ENCODE assay signal across 17 cellular contexts in the genomic region with DNA sequence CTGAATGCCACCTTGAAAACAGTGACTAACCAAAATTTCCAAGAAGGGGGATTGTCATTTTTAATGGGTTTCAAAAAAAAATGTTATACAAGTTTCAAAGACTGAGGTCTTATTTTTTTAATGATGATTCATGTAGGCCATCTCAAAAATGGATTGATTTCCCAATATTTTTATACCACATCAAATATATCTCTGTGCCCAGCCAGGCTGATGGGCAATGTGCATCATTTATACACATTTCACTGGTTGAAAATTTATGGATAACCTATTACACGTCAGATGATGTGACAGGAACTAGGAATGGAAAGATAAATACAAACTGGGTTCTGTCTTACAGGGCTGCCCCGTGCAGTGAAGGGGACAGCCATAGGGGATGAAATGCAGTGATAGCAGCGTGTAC.
DNase-seq lines count a peak whose midpoint lies in the region; ATAC-seq and TF ChIP-seq lines count a peak whose summit lies in the region.
"Had no signal": no experiment of that assay in that cellular context is flagged by ENCODE, and none has a peak within 500 bp of the region (broad histone marks: within the 10 kb centered on the region; RNA-seq: fewer than 3 reads in every experiment).

No MANE protein-coding gene starts in this region.

- H3K23me2 ChIP-seq in H9 (ENCODE audit: insufficient read length, low read depth, low read length, poor library complexity, severe bottlenecking): no peaks in the 10 kb centered on the region

- H2BK120ac ChIP-seq in mesendoderm (ENCODE audit: low read depth, low read length): no peak overlapping the region
- no peak overlapping the region for H2BK120ac ChIP-seq in H9 (ENCODE audit: low read depth, low read length, poor library complexity, severe bottlenecking)

- H4K91ac ChIP-seq in H9 (ENCODE audit: insufficient read length, low read depth, low read length): no peak overlapping the region

- H3K9me3 ChIP-seq in HCT116 (ENCODE audit: control insufficient read depth in 1 of 2, insufficient read depth in 1 of 2, low read depth in 1 of 2, low read length in 2 of 2) (peaks cover 0 to 10% of the 10 kb centered on the region in 2 experiments; a peak in 1 of 4 replicates), H9 (ENCODE audit: control insufficient read depth, low read depth, low read length) (no peaks in the 10 kb centered on the region)
- H3K9me3 ChIP-seq: BE2C, HAP-1 had no signal

- H2AFZ ChIP-seq in HCT116 (ENCODE audit: low read depth, low read length, poor library complexity, severe bottlenecking) (peak overlapping the region; percentile 65), H9 (ENCODE audit: low read length) (no peak overlapping the region)

- H3K36me3 ChIP-seq in HCT116 (ENCODE audit: control insufficient read depth in 1 of 2, insufficient read depth in 2 of 2, low read length in 2 of 2) (no peaks in the 10 kb centered on the region), mesendoderm (ENCODE audit: control insufficient read depth, insufficient read depth, low read length) (no peaks in the 10 kb centered on the region)
- H3K36me3 ChIP-seq: BE2C, HAP-1 had no signal

- H3K4me3 ChIP-seq in HCT116 (replicated peaks in 1 of 2; ENCODE audit: low read depth in 1 of 2, low read length in 2 of 2) (no peak overlapping the region), mesendoderm (ENCODE audit: low read length) (no peak overlapping the region)
- H3K4me3 ChIP-seq: HAP-1, K562 had no signal

- H2BK15ac ChIP-seq in mesendoderm (replicated peaks; ENCODE audit: low read depth) (no peak overlapping the region), H9 (ENCODE audit: low read depth, low read length) (no peak overlapping the region)

- no peak overlapping the region for H2BK20ac ChIP-seq in H9 (ENCODE audit: low read depth, low read length, poor library complexity, severe bottlenecking)

- H3K9me2 ChIP-seq in HCT116 (ENCODE audit: insufficient read depth): no peaks in the 10 kb centered on the region

- no peak overlapping the region for H3K23ac ChIP-seq in mesendoderm (ENCODE audit: low read length)
- no peak overlapping the region for H3K23ac ChIP-seq in H9 (ENCODE audit: insufficient read length, low read depth, low read length)

- ATAC-seq in activated naive CD8-positive, alpha-beta T cell treated with anti-CD3 and anti-CD28 coated beads, Interleukin-2, amount 50 U/mL, for 24 hours: no peak
- ATAC-seq in HCT116: peak; percentile 12
- ATAC-seq in activated CD8-positive, alpha-beta T cell treated with anti-CD3 and anti-CD28 coated beads, Interleukin-2, amount 10 ng/mL, durations not matched to agents 7 days and 5 days: no peak
- ATAC-seq: K562 had no signal

- H3K56ac ChIP-seq in mesendoderm (ENCODE audit: low read length) (no peak overlapping the region), H9 (ENCODE audit: insufficient read length, low read depth, low read length) (no peak overlapping the region)

- H3K27me3 ChIP-seq in HCT116 (ENCODE audit: insufficient read depth, low read length) (no peaks in the 10 kb centered on the region), mesendoderm (ENCODE audit: insufficient read depth, low read length, poor library complexity) (no peaks in the 10 kb centered on the region), H9 (ENCODE audit: insufficient read depth, low read length) (no peaks in the 10 kb centered on the region)
- H3K27me3 ChIP-seq: BE2C had no signal

- H2BK5ac ChIP-seq in mesendoderm (ENCODE audit: low read length): no peak overlapping the region
- H2BK5ac ChIP-seq in H9 (ENCODE audit: insufficient read length, low read length): no peak overlapping the region

- H4K8ac ChIP-seq in mesendoderm (ENCODE audit: low read depth, low read length) (no peak overlapping the region), H9 (replicated peaks; ENCODE audit: insufficient read length, low read depth, low read length) (no peak overlapping the region)

- TF ChIP-seq RAD21 in HCT116 (IDR thresholded peaks at IDR 0.05; ENCODE audit: low read depth): no peak

- no peak for DNase-seq in activated naive CD8-positive, alpha-beta T cell treated with anti-CD3 and anti-CD28 coated beads, Interleukin-2, amount 50 U/mL, for 24 hours
- DNase-seq in activated naive CD8-positive, alpha-beta T cell treated with anti-CD3 and anti-CD28 coated beads for 36 hours: no peak
- DNase-seq in HCT116 (ENCODE audit: low read depth, low spot score) (no peak), epithelial cell of prostate (ENCODE audit: low read depth, low spot score) (no peak), mesendoderm (no peak), H9 (no peak)
- no peak for DNase-seq in activated CD8-positive, alpha-beta T cell treated with anti-CD3 and anti-CD28 coated beads, Interleukin-2, amount 10 ng/mL, durations not matched to agents 7 days and 5 days
- no peak for DNase-seq in activated CD4-positive, alpha-beta memory T cell treated with anti-CD3 and anti-CD28 coated beads for 36 hours
- DNase-seq: BE2C; CD4-positive, alpha-beta memory T cell; DMS79 treated with DMSO at 0.1 percent for 48 hours; GF-D8; GOT3 had no signal

- H3K9ac ChIP-seq in HCT116 (ENCODE audit: low read length): no peak overlapping the region
- no peak overlapping the region for H3K9ac ChIP-seq in mesendoderm (ENCODE audit: low read length)
- no peak overlapping the region for H3K9ac ChIP-seq in H9 (ENCODE audit: extremely low read depth, insufficient read length, low read length)

- H2AK5ac ChIP-seq in mesendoderm (ENCODE audit: low read length) (peak overlapping the region; percentile 40), H9 (ENCODE audit: insufficient read length, low read length) (no peak overlapping the region)

- no peak overlapping the region for H3K4me3 Mint-ChIP-seq in activated naive CD8-positive, alpha-beta T cell treated with anti-CD3 and anti-CD28 coated beads, Interleukin-2, amount 50 U/mL, for 24 hours
- no peak overlapping the region for H3K4me3 Mint-ChIP-seq in activated naive CD8-positive, alpha-beta T cell treated with anti-CD3 and anti-CD28 coated beads for 36 hours
- no peak overlapping the region for H3K4me3 Mint-ChIP-seq in H9
- H3K4me3 Mint-ChIP-seq in activated CD8-positive, alpha-beta T cell treated with anti-CD3 and anti-CD28 coated beads, Interleukin-2, amount 10 ng/mL, durations not matched to agents 7 days and 5 days: no peak overlapping the region
- H3K4me3 Mint-ChIP-seq in activated CD4-positive, alpha-beta memory T cell treated with anti-CD3 and anti-CD28 coated beads for 36 hours: no peak overlapping the region
- H3K4me3 Mint-ChIP-seq: CD14-positive monocyte; CD4-positive, alpha-beta memory T cell had no signal

- H3K4me1 ChIP-seq in HCT116 (ENCODE audit: control insufficient read depth in 1 of 2, insufficient read depth in 2 of 2, low read length in 2 of 2) (peaks cover 65 to 72% of the 10 kb centered on the region in 2 experiments), mesendoderm (ENCODE audit: control insufficient read depth, low read depth, low read length) (peaks cover 9% of the 10 kb centered on the region), H9 (ENCODE audit: insufficient read depth, low read length) (peaks cover 13% of the 10 kb centered on the region; the same call in 1 of the 2 replicates)

- H3K27ac ChIP-seq in HCT116 (ENCODE audit: low read depth, low read length) (peak overlapping the region; percentile 88), epithelial cell of prostate (peak overlapping the region; percentile 34), mesendoderm (ENCODE audit: low read depth, low read length) (no peak overlapping the region), H9 (ENCODE audit: insufficient read length, low read depth, low read length) (no peak overlapping the region)
- H3K27ac ChIP-seq: 22Rv1 had no signal

- H3K27me3 Mint-ChIP-seq in activated naive CD8-positive, alpha-beta T cell treated with anti-CD3 and anti-CD28 coated beads, Interleukin-2, amount 50 U/mL, for 24 hours: no peaks in the 10 kb centered on the region
- H3K27me3 Mint-ChIP-seq in activated naive CD8-positive, alpha-beta T cell treated with anti-CD3 and anti-CD28 coated beads for 36 hours: peaks cover under 1% of the 10 kb centered on the region
- no peaks in the 10 kb centered on the region for H3K27me3 Mint-ChIP-seq in H9 (ENCODE audit: low read depth)
- H3K27me3 Mint-ChIP-seq in activated CD8-positive, alpha-beta T cell treated with anti-CD3 and anti-CD28 coated beads, Interleukin-2, amount 10 ng/mL, durations not matched to agents 7 days and 5 days (ENCODE audit: low read depth): no peaks in the 10 kb centered on the region
- H3K27me3 Mint-ChIP-seq in activated CD4-positive, alpha-beta memory T cell treated with anti-CD3 and anti-CD28 coated beads for 36 hours: no peaks in the 10 kb centered on the region
- H3K27me3 Mint-ChIP-seq: CD4-positive, alpha-beta memory T cell had no signal

- H2BK12ac ChIP-seq in H9 (ENCODE audit: insufficient read length, low read depth, low read length): no peak overlapping the region

- TF ChIP-seq POLR2A in HCT116 (IDR thresholded peaks at IDR 0.05; ENCODE audit: borderline replicate concordance, extremely low read depth, insufficient read depth, insufficient read length): no peak

- no peaks in the 10 kb centered on the region for H3K36me3 Mint-ChIP-seq in activated naive CD8-positive, alpha-beta T cell treated with anti-CD3 and anti-CD28 coated beads, Interleukin-2, amount 50 U/mL, for 24 hours (ENCODE audit: low read depth)
- H3K36me3 Mint-ChIP-seq in activated naive CD8-positive, alpha-beta T cell treated with anti-CD3 and anti-CD28 coated beads for 36 hours: no peaks in the 10 kb centered on the region
- peaks cover 3 to 6% (median 6%) of the 10 kb centered on the region in 3 experiments; a peak in 2 of 7 replicates for H3K36me3 Mint-ChIP-seq in H9 (ENCODE audit: insufficient read depth in 1 of 3, low read depth in 3 of 3)
- no peaks in the 10 kb centered on the region for H3K36me3 Mint-ChIP-seq in activated CD8-positive, alpha-beta T cell treated with anti-CD3 and anti-CD28 coated beads, Interleukin-2, amount 10 ng/mL, durations not matched to agents 7 days and 5 days (ENCODE audit: low read depth)
- no peaks in the 10 kb centered on the region for H3K36me3 Mint-ChIP-seq in activated CD4-positive, alpha-beta memory T cell treated with anti-CD3 and anti-CD28 coated beads for 36 hours
- H3K36me3 Mint-ChIP-seq: CD4-positive, alpha-beta memory T cell had no signal

- H3K18ac ChIP-seq in mesendoderm (ENCODE audit: low read length) (no peak overlapping the region), H9 (ENCODE audit: insufficient read length, low read depth, low read length) (no peak overlapping the region)

- no peaks in the 10 kb centered on the region for H3K9me3 Mint-ChIP-seq in activated naive CD8-positive, alpha-beta T cell treated with anti-CD3 and anti-CD28 coated beads, Interleukin-2, amount 50 U/mL, for 24 hours
- no peaks in the 10 kb centered on the region for H3K9me3 Mint-ChIP-seq in activated naive CD8-positive, alpha-beta T cell treated with anti-CD3 and anti-CD28 coated beads for 36 hours
- H3K9me3 Mint-ChIP-seq in H9: peaks cover 4 to 8% of the 10 kb centered on the region in 2 experiments; a peak in 4 of 5 replicates
- H3K9me3 Mint-ChIP-seq in activated CD8-positive, alpha-beta T cell treated with anti-CD3 and anti-CD28 coated beads, Interleukin-2, amount 10 ng/mL, durations not matched to agents 7 days and 5 days (ENCODE audit: insufficient read depth): no peaks in the 10 kb centered on the region
- H3K9me3 Mint-ChIP-seq in activated CD4-positive, alpha-beta memory T cell treated with anti-CD3 and anti-CD28 coated beads for 36 hours: no peaks in the 10 kb centered on the region

- no peak overlapping the region for H3K14ac ChIP-seq in H9 (ENCODE audit: insufficient read depth, low read length)

- H3K4ac ChIP-seq in mesendoderm (ENCODE audit: low read depth, low read length) (no peak overlapping the region), H9 (ENCODE audit: low read depth, low read length) (no peak overlapping the region)

- intact Hi-C loops in HCT116 (cut with micrococcal nuclease): no loop called here
- intact Hi-C loops in activated CD4-positive, alpha-beta memory T cell treated with anti-CD3 and anti-CD28 coated beads for 36 hours (cut with micrococcal nuclease): no loop called here

- H4K20me1 ChIP-seq in HCT116 (ENCODE audit: insufficient read depth) (no peaks in the 10 kb centered on the region), H9 (ENCODE audit: control insufficient read depth, insufficient read depth, insufficient read length) (no peaks in the 10 kb centered on the region)

- H3K4me1 Mint-ChIP-seq in activated naive CD8-positive, alpha-beta T cell treated with anti-CD3 and anti-CD28 coated beads, Interleukin-2, amount 50 U/mL, for 24 hours: peaks cover 38% of the 10 kb centered on the region
- peaks cover 32% of the 10 kb centered on the region for H3K4me1 Mint-ChIP-seq in activated naive CD8-positive, alpha-beta T cell treated with anti-CD3 and anti-CD28 coated beads for 36 hours
- H3K4me1 Mint-ChIP-seq in H9: peaks cover 40 to 54% of the 10 kb centered on the region in 2 experiments
- H3K4me1 Mint-ChIP-seq in activated CD8-positive, alpha-beta T cell treated with anti-CD3 and anti-CD28 coated beads, Interleukin-2, amount 10 ng/mL, durations not matched to agents 7 days and 5 days (ENCODE audit: low read depth): peaks cover 42% of the 10 kb centered on the region
- peaks cover 32% of the 10 kb centered on the region for H3K4me1 Mint-ChIP-seq in activated CD4-positive, alpha-beta memory T cell treated with anti-CD3 and anti-CD28 coated beads for 36 hours (ENCODE audit: low read depth)

- WGBS in mesendoderm (ENCODE audit: extremely low coverage, insufficient coverage, low lambda C conversion rate): no CpG with 5 or more reads among the region's 3 CpGs
- no CpG with 5 or more reads among the region's 3 CpGs for WGBS in H9 (ENCODE audit: extremely low coverage, insufficient read length, low lambda C conversion rate)

- H4K5ac ChIP-seq in mesendoderm (ENCODE audit: low read length) (no peak overlapping the region), H9 (ENCODE audit: insufficient read length, low read depth, low read length) (no peak overlapping the region)

- RAD21 ChIA-PET in HCT116 (lab: Charles Lee; ENCODE audit: low non-redundant PET in 1 of 2, low total read pairs in 2 of 2, uncharacterized antibody in 2 of 2, unreplicated experiment in 2 of 2): interaction anchor here in 1 of 2 experiments (0.7 kb wide), 1 partner anchor 15 kb away, joined by 3 read pairs; no protein-coding TSS in a partner anchor

- TF ChIP-seq CTCF in HCT116 (IDR thresholded peaks at IDR 0.05 in 2 of 3, conservative IDR thresholded peaks at IDR 0.05 in 1 of 3; ENCODE audit: borderline replicate concordance in 1 of 3, insufficient read depth in 1 of 3, low read depth in 2 of 3, low read length in 2 of 3): no peak
- no peak for TF ChIP-seq CTCF in H9 (conservative IDR thresholded peaks at IDR 0.05)

- CTCF ChIA-PET in HCT116 (lab: Charles Lee): no interaction called here
- CTCF ChIA-PET in activated CD8-positive, alpha-beta T cell treated with anti-CD3 and anti-CD28 coated beads, Interleukin-2, amount 10 ng/mL, durations not matched to agents 7 days and 5 days (lab: Charles Lee): no interaction called here
- CTCF ChIA-PET in activated CD4-positive, alpha-beta memory T cell treated with anti-CD3 and anti-CD28 coated beads for 36 hours (lab: Charles Lee): no interaction called here

- POLR2A ChIA-PET in HCT116 (lab: Charles Lee): no interaction called here
- POLR2A ChIA-PET in activated CD8-positive, alpha-beta T cell treated with anti-CD3 and anti-CD28 coated beads, Interleukin-2, amount 10 ng/mL, durations not matched to agents 7 days and 5 days (lab: Charles Lee): no interaction called here
- POLR2A ChIA-PET in activated CD4-positive, alpha-beta memory T cell treated with anti-CD3 and anti-CD28 coated beads for 36 hours (lab: Charles Lee): no interaction called here

- H3K4me2 ChIP-seq in HCT116 (ENCODE audit: low read length): peak overlapping the region; percentile 65
- no peak overlapping the region for H3K4me2 ChIP-seq in mesendoderm (ENCODE audit: low read length)
- H3K4me2 ChIP-seq in H9 (ENCODE audit: insufficient read depth, insufficient read length, low read length): no peak overlapping the region

- BruUV-seq in HCT116 (replicated peaks; lab: Mats Ljungman, UMichigan): no TSS peak

- H3K79me1 ChIP-seq in mesendoderm (ENCODE audit: low read length): no peaks in the 10 kb centered on the region
- no peaks in the 10 kb centered on the region for H3K79me1 ChIP-seq in H9 (ENCODE audit: insufficient read depth, low read depth, low read length, poor library complexity, severe bottlenecking)

- H3K27ac Mint-ChIP-seq in activated naive CD8-positive, alpha-beta T cell treated with anti-CD3 and anti-CD28 coated beads, Interleukin-2, amount 50 U/mL, for 24 hours: peak overlapping the region; percentile 11
- no peak overlapping the region for H3K27ac Mint-ChIP-seq in activated naive CD8-positive, alpha-beta T cell treated with anti-CD3 and anti-CD28 coated beads for 36 hours
- H3K27ac Mint-ChIP-seq in H9: no peak overlapping the region
- H3K27ac Mint-ChIP-seq in activated CD8-positive, alpha-beta T cell treated with anti-CD3 and anti-CD28 coated beads, Interleukin-2, amount 10 ng/mL, durations not matched to agents 7 days and 5 days: no peak overlapping the region
- no peak overlapping the region for H3K27ac Mint-ChIP-seq in activated CD4-positive, alpha-beta memory T cell treated with anti-CD3 and anti-CD28 coated beads for 36 hours
- H3K27ac Mint-ChIP-seq: CD14-positive monocyte had no signal

- no peaks in the 10 kb centered on the region for H3K79me2 ChIP-seq in HCT116 (ENCODE audit: insufficient read depth, low read length)
- no peaks in the 10 kb centered on the region for H3K79me2 ChIP-seq in mesendoderm (ENCODE audit: control insufficient read depth, insufficient read depth, low read length)
- H3K79me2 ChIP-seq in H9 (ENCODE audit: insufficient read depth, low read length): no peaks in the 10 kb centered on the region

- H3T11ph ChIP-seq in H9 (ENCODE audit: low read length): no peak overlapping the region

Comparison
In these comparisons a context has a peak if more than half of its experiments do, and no peak if none do; other contexts are left out.
1. H3K27ac ChIP-seq: peak in HCT116 (single experiment) and epithelial cell of prostate (single experiment); none in mesendoderm (single experiment) and H9 (single experiment).